In genomic region chr9:127991017-127991756, GRCh38 we compare ENCODE assay signal across 1 cellular context.
A peak's percentile ranks its signal among the peaks of the same experiment; 100 is the strongest.
TF ChIP-seq lines count a peak whose summit lies in the region.

No MANE protein-coding gene starts in this region.

TF ChIP-seq in HepG2, 621 proteins besides CTCF, POLR2A, EP300 and RAD21 (continued from another document and continues in another):
- TF ChIP-seq HIVEP1 (CRISPR knock-in tag; IDR thresholded peaks at IDR 0.05), result 0 out of 2 replicates have a peak, but pooled peaks have one; percentile 33
- no peak for TF ChIP-seq ZNF143 (CRISPR knock-in tag; IDR thresholded peaks at IDR 0.05)
- 0 out of 2 replicates have a peak, but pooled peaks have one; percentile 38 for TF ChIP-seq ZNF788 (CRISPR knock-in tag; IDR thresholded peaks at IDR 0.05; ENCODE audit: borderline replicate concordance)
- peak; percentile 91 for TF ChIP-seq SALL1 (CRISPR knock-in tag; IDR thresholded peaks at IDR 0.05)
- 0 out of 2 replicates have a peak, but pooled peaks have one; percentile 44 for TF ChIP-seq SOX13 (IDR thresholded peaks at IDR 0.05)
- peak in 1 of 2 experiments; percentile 79; a peak in 2 of 4 replicates for TF ChIP-seq SOX13 (CRISPR knock-in tag; conservative IDR thresholded peaks at IDR 0.05 in 1 of 2, IDR thresholded peaks at IDR 0.05 in 1 of 2)
- TF ChIP-seq, protein P1, sequence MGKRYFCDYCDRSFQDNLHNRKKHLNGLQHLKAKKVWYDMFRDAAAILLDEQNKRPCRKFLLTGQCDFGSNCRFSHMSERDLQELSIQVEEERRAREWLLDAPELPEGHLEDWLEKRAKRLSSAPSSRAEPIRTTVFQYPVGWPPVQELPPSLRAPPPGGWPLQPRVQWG (CRISPR knock-in tag; IDR thresholded peaks at IDR 0.05; ENCODE audit: borderline replicate concordance, low read depth), result no peak
- peak; percentile 50; the same call in 1 of the 2 replicates for TF ChIP-seq ATF2 (CRISPR knock-in tag; IDR thresholded peaks at IDR 0.05)
- peak; percentile 99 for TF ChIP-seq RARA (CRISPR knock-in tag; IDR thresholded peaks at IDR 0.05)
- no peak for TF ChIP-seq ZNF101 (CRISPR knock-in tag; IDR thresholded peaks at IDR 0.05; ENCODE audit: borderline replicate concordance, low read depth)
- TF ChIP-seq KAT8 (CRISPR knock-in tag; IDR thresholded peaks at IDR 0.05), result peak; percentile 70
- peak; percentile 84 for TF ChIP-seq TEF (CRISPR knock-in tag; IDR thresholded peaks at IDR 0.05)
- TF ChIP-seq MXD1 (CRISPR knock-in tag; IDR thresholded peaks at IDR 0.05), result no peak
- no peak for TF ChIP-seq JUND (CRISPR knock-in tag; IDR thresholded peaks at IDR 0.05)
- no peak for TF ChIP-seq CERS6 (CRISPR knock-in tag; IDR thresholded peaks at IDR 0.05)
- TF ChIP-seq HNF1B (CRISPR knock-in tag; IDR thresholded peaks at IDR 0.05), result peak; percentile 69; the same call in 1 of the 2 replicates
- TF ChIP-seq MBD4 (IDR thresholded peaks at IDR 0.05; ENCODE audit: borderline replicate concordance, low read length), result no peak
- no peak for TF ChIP-seq ZNF18 (CRISPR knock-in tag; IDR thresholded peaks at IDR 0.05; ENCODE audit: insufficient replicate concordance)
- TF ChIP-seq HOXA9 (CRISPR knock-in tag; IDR thresholded peaks at IDR 0.05; ENCODE audit: borderline replicate concordance), result no peak
- peak; percentile 52 for TF ChIP-seq TEAD3 (CRISPR knock-in tag; optimal IDR thresholded peaks at IDR 0.05; ENCODE audit: borderline replicate concordance)
- TF ChIP-seq ZBTB8A (CRISPR knock-in tag; IDR thresholded peaks at IDR 0.05; ENCODE audit: borderline replicate concordance, low read depth), result no peak
- TF ChIP-seq, protein P2, sequence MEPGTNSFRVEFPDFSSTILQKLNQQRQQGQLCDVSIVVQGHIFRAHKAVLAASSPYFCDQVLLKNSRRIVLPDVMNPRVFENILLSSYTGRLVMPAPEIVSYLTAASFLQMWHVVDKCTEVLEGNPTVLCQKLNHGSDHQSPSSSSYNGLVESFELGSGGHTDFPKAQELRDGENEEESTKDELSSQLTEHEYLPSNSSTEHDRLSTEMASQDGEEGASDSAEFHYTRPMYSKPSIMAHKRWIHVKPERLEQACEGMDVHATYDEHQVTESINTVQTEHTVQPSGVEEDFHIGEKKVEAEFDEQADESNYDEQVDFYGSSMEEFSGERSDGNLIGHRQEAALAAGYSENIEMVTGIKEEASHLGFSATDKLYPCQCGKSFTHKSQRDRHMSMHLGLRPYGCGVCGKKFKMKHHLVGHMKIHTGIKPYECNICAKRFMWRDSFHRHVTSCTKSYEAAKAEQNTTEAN (CRISPR knock-in tag; conservative IDR thresholded peaks at IDR 0.05), result peak; percentile 37; the same call in 1 of the 2 replicates
- no peak for TF ChIP-seq KAT7 (CRISPR knock-in tag; IDR thresholded peaks at IDR 0.05; ENCODE audit: borderline replicate concordance)
- no peak for TF ChIP-seq ZNF326 (CRISPR knock-in tag; IDR thresholded peaks at IDR 0.05; ENCODE audit: borderline replicate concordance)
- TF ChIP-seq ZNF224 (CRISPR knock-in tag; IDR thresholded peaks at IDR 0.05), result no peak
- no peak for TF ChIP-seq ZNF670 (CRISPR knock-in tag; IDR thresholded peaks at IDR 0.05; ENCODE audit: borderline replicate concordance)
- TF ChIP-seq ZNF780A (CRISPR knock-in tag; IDR thresholded peaks at IDR 0.05), result no peak
- no peak for TF ChIP-seq FOXA1 (IDR thresholded peaks at IDR 0.05)
- peak; percentile 83 for TF ChIP-seq FOXA1 (CRISPR knock-in tag; IDR thresholded peaks at IDR 0.05)
- TF ChIP-seq ZNF850 (CRISPR knock-in tag; conservative IDR thresholded peaks at IDR 0.05), result no peak
- TF ChIP-seq ZFP41 (CRISPR knock-in tag; IDR thresholded peaks at IDR 0.05; ENCODE audit: borderline replicate concordance), result no peak
- no peak for TF ChIP-seq TOE1 (CRISPR knock-in tag; IDR thresholded peaks at IDR 0.05)
- TF ChIP-seq ZNF878 (CRISPR knock-in tag; IDR thresholded peaks at IDR 0.05), result 0 out of 2 replicates have a peak, but pooled peaks have one; percentile 62
- TF ChIP-seq ZSCAN9 (CRISPR knock-in tag; IDR thresholded peaks at IDR 0.05; ENCODE audit: borderline replicate concordance), result 0 out of 2 replicates have a peak, but pooled peaks have one; percentile 31
- no peak for TF ChIP-seq SOX6 (IDR thresholded peaks at IDR 0.05)
- TF ChIP-seq SOX6 (CRISPR knock-in tag; IDR thresholded peaks at IDR 0.05), result peak; percentile 86
- TF ChIP-seq PCBP1 (IDR thresholded peaks at IDR 0.05; ENCODE audit: borderline replicate concordance, low read depth, low read length), result no peak
- no peak for TF ChIP-seq BRCA1 (CRISPR knock-in tag; IDR thresholded peaks at IDR 0.05)
- 0 out of 4 replicates have a peak, but pooled peaks of 1 of the 2 experiments have one; percentile 32 for TF ChIP-seq KLF16 (CRISPR knock-in tag; IDR thresholded peaks at IDR 0.05)
- peak; percentile 63; the same call in 1 of the 2 replicates for TF ChIP-seq ETV5 (CRISPR knock-in tag; IDR thresholded peaks at IDR 0.05; ENCODE audit: borderline replicate concordance)
- no peak for TF ChIP-seq ZNF557 (CRISPR knock-in tag; IDR thresholded peaks at IDR 0.05)
- TF ChIP-seq HOXA3 (CRISPR knock-in tag; IDR thresholded peaks at IDR 0.05), result peak; percentile 62; the same call in 1 of the 2 replicates
- no peak for TF ChIP-seq SP140L (CRISPR knock-in tag; IDR thresholded peaks at IDR 0.05; ENCODE audit: borderline replicate concordance)
- TF ChIP-seq, protein P3, sequence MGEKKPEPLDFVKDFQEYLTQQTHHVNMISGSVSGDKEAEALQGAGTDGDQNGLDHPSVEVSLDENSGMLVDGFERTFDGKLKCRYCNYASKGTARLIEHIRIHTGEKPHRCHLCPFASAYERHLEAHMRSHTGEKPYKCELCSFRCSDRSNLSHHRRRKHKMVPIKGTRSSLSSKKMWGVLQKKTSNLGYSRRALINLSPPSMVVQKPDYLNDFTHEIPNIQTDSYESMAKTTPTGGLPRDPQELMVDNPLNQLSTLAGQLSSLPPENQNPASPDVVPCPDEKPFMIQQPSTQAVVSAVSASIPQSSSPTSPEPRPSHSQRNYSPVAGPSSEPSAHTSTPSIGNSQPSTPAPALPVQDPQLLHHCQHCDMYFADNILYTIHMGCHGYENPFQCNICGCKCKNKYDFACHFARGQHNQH (CRISPR knock-in tag; IDR thresholded peaks at IDR 0.05), result peak; percentile 76; the same call in 1 of the 2 replicates
- TF ChIP-seq ZGPAT (CRISPR knock-in tag; IDR thresholded peaks at IDR 0.05), result peak; percentile 71
- TF ChIP-seq ZNF724P (CRISPR knock-in tag; IDR thresholded peaks at IDR 0.05; ENCODE audit: borderline replicate concordance), result 0 out of 2 replicates have a peak, but pooled peaks have one; percentile 53
- TF ChIP-seq UBTF (CRISPR knock-in tag; IDR thresholded peaks at IDR 0.05), result peak; percentile 42; the same call in 1 of the 2 replicates
- peak; percentile 70 for TF ChIP-seq SMAD3 (CRISPR knock-in tag; IDR thresholded peaks at IDR 0.05)
- TF ChIP-seq RXRB (CRISPR knock-in tag; IDR thresholded peaks at IDR 0.05; ENCODE audit: borderline replicate concordance), result peak; percentile 100
- TF ChIP-seq NCOR1 (IDR thresholded peaks at IDR 0.05; ENCODE audit: borderline replicate concordance, low read length), result peak; percentile 68; the same call in 1 of the 2 replicates
- no peak for TF ChIP-seq NR1H2 (CRISPR knock-in tag; IDR thresholded peaks at IDR 0.05; ENCODE audit: borderline replicate concordance, low read depth)
- TF ChIP-seq ZNF333 (CRISPR knock-in tag; IDR thresholded peaks at IDR 0.05; ENCODE audit: borderline replicate concordance), result no peak
- TF ChIP-seq ERF (CRISPR knock-in tag; IDR thresholded peaks at IDR 0.05), result peak; percentile 73
- TF ChIP-seq SIX1 (CRISPR knock-in tag; IDR thresholded peaks at IDR 0.05; ENCODE audit: borderline replicate concordance), result no peak
- TF ChIP-seq ZNF781 (CRISPR knock-in tag; IDR thresholded peaks at IDR 0.05; ENCODE audit: borderline replicate concordance, not compliant biosample characterization), result no peak
- peak; percentile 59 for TF ChIP-seq THAP11 (CRISPR knock-in tag; IDR thresholded peaks at IDR 0.05)
- TF ChIP-seq NFE2L2 (IDR thresholded peaks at IDR 0.05; ENCODE audit: low read length), result 0 out of 2 replicates have a peak, but pooled peaks have one; percentile 10
- TF ChIP-seq CREM (IDR thresholded peaks at IDR 0.05), result no peak
- TF ChIP-seq CREM (CRISPR knock-in tag; IDR thresholded peaks at IDR 0.05), result no peak
- TF ChIP-seq ZKSCAN5 (CRISPR knock-in tag; IDR thresholded peaks at IDR 0.05), result peak; percentile 73
- TF ChIP-seq NR2C2 (CRISPR knock-in tag; IDR thresholded peaks at IDR 0.05; ENCODE audit: borderline replicate concordance), result 0 out of 2 replicates have a peak, but pooled peaks have one; percentile 19
